1 cellular context compared by ENCODE assay signal in genomic region chr17:80063815-80064585, GRCh38.
TF ChIP-seq lines count a peak whose summit lies in the region.

No MANE protein-coding gene starts in this region.

TF ChIP-seq in HepG2, 621 proteins besides CTCF, POLR2A, EP300 and RAD21 (continued from another document and continues in another):
- TF ChIP-seq BCLAF1 (IDR thresholded peaks at IDR 0.05) (no peak), JUND (CRISPR knock-in tag; IDR thresholded peaks at IDR 0.05) (peak; percentile 91), ZNF431 (CRISPR knock-in tag; IDR thresholded peaks at IDR 0.05; ENCODE audit: borderline replicate concordance, low read depth) (no peak), TEAD3 (CRISPR knock-in tag; optimal IDR thresholded peaks at IDR 0.05; ENCODE audit: borderline replicate concordance) (peak; percentile 52), BHLHE40 (IDR thresholded peaks at IDR 0.05; ENCODE audit: low read length) (no peak), MEF2D (CRISPR knock-in tag; IDR thresholded peaks at IDR 0.05) (no peak), CREBL2 (CRISPR knock-in tag; IDR thresholded peaks at IDR 0.05; ENCODE audit: borderline replicate concordance) (0 out of 2 replicates have a peak, but pooled peaks have one; percentile 29), THAP11 (CRISPR knock-in tag; IDR thresholded peaks at IDR 0.05) (peak; percentile 41), SALL2 (CRISPR knock-in tag; IDR thresholded peaks at IDR 0.05) (no peak), GTF2F1 (IDR thresholded peaks at IDR 0.05; ENCODE audit: low read length) (no peak), ZSCAN22 (CRISPR knock-in tag; IDR thresholded peaks at IDR 0.05) (no peak), ZNF724P (CRISPR knock-in tag; IDR thresholded peaks at IDR 0.05; ENCODE audit: borderline replicate concordance) (no peak), ZNF562 (CRISPR knock-in tag; IDR thresholded peaks at IDR 0.05; ENCODE audit: borderline replicate concordance) (no peak), ZMYM4 (CRISPR knock-in tag; IDR thresholded peaks at IDR 0.05) (no peak), PRDM10 (CRISPR knock-in tag; IDR thresholded peaks at IDR 0.05; ENCODE audit: low read depth) (peak; percentile 48; the same call in 1 of the 2 replicates), HOXA3 (CRISPR knock-in tag; IDR thresholded peaks at IDR 0.05) (peak; percentile 38; the same call in 1 of the 2 replicates), ZNF337 (CRISPR knock-in tag; IDR thresholded peaks at IDR 0.05; ENCODE audit: borderline replicate concordance, low read depth) (no peak), FOSL1 (CRISPR knock-in tag; IDR thresholded peaks at IDR 0.05; ENCODE audit: borderline replicate concordance) (peak; percentile 91), ARID3A (IDR thresholded peaks at IDR 0.05; ENCODE audit: low read depth, low read length) (no peak), KDM3A (CRISPR knock-in tag; IDR thresholded peaks at IDR 0.05; ENCODE audit: low read depth) (no peak), ZNF703 (CRISPR knock-in tag; IDR thresholded peaks at IDR 0.05; ENCODE audit: borderline replicate concordance) (no peak), ZNF263 (CRISPR knock-in tag; IDR thresholded peaks at IDR 0.05) (peak; percentile 87; the same call in 1 of the 2 replicates), ZNF614 (CRISPR knock-in tag; IDR thresholded peaks at IDR 0.05; ENCODE audit: borderline replicate concordance) (peak; percentile 61; the same call in 1 of the 2 replicates), YEATS2 (CRISPR knock-in tag; IDR thresholded peaks at IDR 0.05; ENCODE audit: borderline replicate concordance) (no peak), RBAK (CRISPR knock-in tag; IDR thresholded peaks at IDR 0.05) (no peak), MXI1 (IDR thresholded peaks at IDR 0.05; ENCODE audit: borderline replicate concordance, low read depth, low read length) (no peak), U2AF2 (IDR thresholded peaks at IDR 0.05; ENCODE audit: low read depth, low read length) (no peak), NFE2 (CRISPR knock-in tag; IDR thresholded peaks at IDR 0.05) (peak; percentile 91), RBM39 (IDR thresholded peaks at IDR 0.05; ENCODE audit: low read depth, low read length, poor library complexity, severe bottlenecking) (no peak), ZNF225 (CRISPR knock-in tag; IDR thresholded peaks at IDR 0.05) (no peak), TBP (CRISPR knock-in tag; IDR thresholded peaks at IDR 0.05) (no peak), FOXA1 (IDR thresholded peaks at IDR 0.05) (no peak), FOXA1 (CRISPR knock-in tag; IDR thresholded peaks at IDR 0.05) (no peak), NFE2L2 (IDR thresholded peaks at IDR 0.05; ENCODE audit: low read length) (peak; percentile 95), RFX5 (IDR thresholded peaks at IDR 0.05; ENCODE audit: low read depth, low read length) (no peak), ZBTB37 (CRISPR knock-in tag; IDR thresholded peaks at IDR 0.05) (no peak), RFX3 (CRISPR knock-in tag; IDR thresholded peaks at IDR 0.05) (no peak; the same call in 1 of the 2 replicates), ASH2L (IDR thresholded peaks at IDR 0.05; ENCODE audit: insufficient read length, low read depth, low read length) (no peak), ELF1 (CRISPR knock-in tag; IDR thresholded peaks at IDR 0.05) (no peak), ZNF768 (CRISPR knock-in tag; IDR thresholded peaks at IDR 0.05) (0 out of 2 replicates have a peak, but pooled peaks have one; percentile 16), ZNF777 (CRISPR knock-in tag; IDR thresholded peaks at IDR 0.05) (no peak), ZNF142 (CRISPR knock-in tag; IDR thresholded peaks at IDR 0.05) (no peak), ZNF280B (CRISPR knock-in tag; IDR thresholded peaks at IDR 0.05; ENCODE audit: borderline replicate concordance) (0 out of 2 replicates have a peak, but pooled peaks have one; percentile 38), ZNF274 (CRISPR knock-in tag; IDR thresholded peaks at IDR 0.05) (no peak)
- TF ChIP-seq, protein P1, sequence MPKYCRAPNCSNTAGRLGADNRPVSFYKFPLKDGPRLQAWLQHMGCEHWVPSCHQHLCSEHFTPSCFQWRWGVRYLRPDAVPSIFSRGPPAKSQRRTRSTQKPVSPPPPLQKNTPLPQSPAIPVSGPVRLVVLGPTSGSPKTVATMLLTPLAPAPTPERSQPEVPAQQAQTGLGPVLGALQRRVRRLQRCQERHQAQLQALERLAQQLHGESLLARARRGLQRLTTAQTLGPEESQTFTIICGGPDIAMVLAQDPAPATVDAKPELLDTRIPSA (CRISPR knock-in tag; IDR thresholded peaks at IDR 0.05; ENCODE audit: borderline replicate concordance): no peak
- TF ChIP-seq, protein P2, sequence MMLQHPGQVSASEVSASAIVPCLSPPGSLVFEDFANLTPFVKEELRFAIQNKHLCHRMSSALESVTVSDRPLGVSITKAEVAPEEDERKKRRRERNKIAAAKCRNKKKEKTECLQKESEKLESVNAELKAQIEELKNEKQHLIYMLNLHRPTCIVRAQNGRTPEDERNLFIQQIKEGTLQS (CRISPR knock-in tag; IDR thresholded peaks at IDR 0.05): peak; percentile 95
- TF ChIP-seq, protein P3, sequence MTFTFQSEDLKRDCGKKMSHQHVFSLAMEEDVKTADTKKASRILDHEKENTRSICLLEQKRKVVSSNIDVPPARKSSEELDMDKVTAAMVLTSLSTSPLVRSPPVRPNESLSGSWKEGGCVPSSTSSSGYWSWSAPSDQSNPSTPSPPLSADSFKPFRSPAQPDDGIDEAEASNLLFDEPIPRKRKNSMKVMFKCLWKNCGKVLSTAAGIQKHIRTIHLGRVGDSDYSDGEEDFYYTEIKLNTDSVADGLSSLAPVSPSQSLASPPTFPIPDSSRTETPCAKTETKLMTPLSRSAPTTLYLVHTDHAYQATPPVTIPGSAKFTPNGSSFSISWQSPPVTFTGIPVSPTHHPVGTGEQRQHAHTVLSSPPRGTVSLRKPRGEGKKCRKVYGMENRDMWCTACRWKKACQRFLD (CRISPR knock-in tag; IDR thresholded peaks at IDR 0.05; ENCODE audit: borderline replicate concordance): no peak
